18 cellular contexts compared by ENCODE assay signal in genomic region chr18:70355620-70356385, GRCh38.
DNase-seq lines count a peak whose midpoint lies in the region; ATAC-seq, FAIRE-seq and TF ChIP-seq lines count a peak whose summit lies in the region.
"Had no signal": no experiment of that assay in that cellular context is flagged by ENCODE, and none has a peak within 500 bp of the region (broad histone marks: within the 10 kb centered on the region; RNA-seq: fewer than 3 reads in every experiment).

No MANE protein-coding gene starts in this region.

- intact Hi-C loops in HCT116 (cut with micrococcal nuclease), result loop anchor here (5.0 kb wide), 1 partner anchor 66 kb away; no protein-coding TSS in a partner anchor
- intact Hi-C loops in PC-9 (cut with micrococcal nuclease; ENCODE audit: unreplicated experiment), result loop anchor here (2.0 kb wide), 1 partner anchor 19 kb away; no protein-coding TSS in a partner anchor

- POLR2A ChIA-PET in HCT116 (lab: Charles Lee) (interaction anchor here (1.0 kb wide), 1 partner anchor 8 kb away, joined by 4 read pairs; no protein-coding TSS in a partner anchor), PC-9 (lab: Charles Lee; ENCODE audit: unreplicated experiment) (no interaction called here)

- H2AFZ ChIP-seq in HCT116 (ENCODE audit: low read depth, low read length, poor library complexity, severe bottlenecking) (no peak overlapping the region), PC-9 (no peak overlapping the region)

- BruUV-seq in HCT116 (replicated peaks; lab: Mats Ljungman, UMichigan) (no TSS peak), PC-9 (replicated peaks; lab: Mats Ljungman, UMichigan) (no TSS peak)

- TF ChIP-seq POLR2A in HCT116 (IDR thresholded peaks at IDR 0.05; ENCODE audit: borderline replicate concordance, extremely low read depth, insufficient read depth, insufficient read length) (no peak), GM12891 (IDR thresholded peaks at IDR 0.05; ENCODE audit: low read depth, low read length) (no peak), GM12892 (IDR thresholded peaks at IDR 0.05; ENCODE audit: low read depth, low read length) (no peak)

- H3K9me3 ChIP-seq in HCT116 (ENCODE audit: control insufficient read depth in 1 of 2, insufficient read depth in 1 of 2, low read depth in 1 of 2, low read length in 2 of 2) (peaks cover 5 to 26% of the 10 kb centered on the region in 2 experiments; a peak in 2 of 4 replicates), PC-9 (ENCODE audit: insufficient read depth, low read depth) (peaks cover 32% of the 10 kb centered on the region)

- H4K20me1 ChIP-seq in HCT116 (ENCODE audit: insufficient read depth), result no peaks in the 10 kb centered on the region
- no peaks in the 10 kb centered on the region for H4K20me1 ChIP-seq in PC-9 (ENCODE audit: insufficient read depth)

- TF ChIP-seq CTCF in HCT116 (IDR thresholded peaks at IDR 0.05 in 2 of 3, conservative IDR thresholded peaks at IDR 0.05 in 1 of 3; ENCODE audit: borderline replicate concordance in 1 of 3, insufficient read depth in 1 of 3, low read depth in 2 of 3, low read length in 2 of 3), result no peak
- TF ChIP-seq CTCF in PC-9 (conservative IDR thresholded peaks at IDR 0.05), result no peak

- H3K9ac ChIP-seq in HCT116 (ENCODE audit: low read length), result no peak overlapping the region
- H3K9ac ChIP-seq: KMS-11 had no signal

- H3K4me3 ChIP-seq in HCT116 (replicated peaks in 1 of 2; ENCODE audit: low read depth in 1 of 2, low read length in 2 of 2) (no peak overlapping the region), PC-9 (no peak overlapping the region)
- H3K4me3 ChIP-seq: MG63 had no signal

- CTCF ChIA-PET in HCT116 (lab: Charles Lee), result no interaction called here
- CTCF ChIA-PET in PC-9 (lab: Charles Lee), result no interaction called here

- ATAC-seq in HCT116 (no peak), HG03196 (IDR thresholded peaks at IDR 0.05; ENCODE audit: unreplicated experiment) (no peak)

- TF ChIP-seq RAD21 in HCT116 (IDR thresholded peaks at IDR 0.05; ENCODE audit: low read depth), result no peak

- RAD21 ChIA-PET in HCT116 (lab: Charles Lee; ENCODE audit: low non-redundant PET in 1 of 2, low total read pairs in 2 of 2, uncharacterized antibody in 2 of 2, unreplicated experiment in 2 of 2), result no interaction called here

- peaks cover 43 to 51% of the 10 kb centered on the region in 2 experiments for H3K4me1 ChIP-seq in HCT116 (ENCODE audit: control insufficient read depth in 1 of 2, insufficient read depth in 2 of 2, low read length in 2 of 2)
- H3K4me1 ChIP-seq in PC-9 (replicated peaks; ENCODE audit: insufficient read depth), result peaks cover 43% of the 10 kb centered on the region

- DNase-seq in NCI-H2107 treated with DMSO at 0.1 percent for 48 hours (lab: John Stamatoyannopoulos, UW; ENCODE audit: unreplicated experiment) (peak; percentile 65), NCI-H2107 (lab: John Stamatoyannopoulos, UW) (no peak), HCT116 (ENCODE audit: low read depth, low spot score) (no peak), PC-9 (no peak), left kidney (ENCODE audit: low read depth, low spot score) (peak; percentile 10), GM12891 (ENCODE audit: insufficient read length, low spot score) (no peak), GM12892 (ENCODE audit: insufficient read length) (no peak)
- DNase-seq: 8988T, C1 segment of cervical spinal cord, DMS153, EL, MG63, NCI-H2029, NCI-H345, NCI-H82 had no signal

- H3K9me2 ChIP-seq in HCT116 (ENCODE audit: insufficient read depth) (no peaks in the 10 kb centered on the region), PC-9 (ENCODE audit: insufficient read depth) (no peaks in the 10 kb centered on the region)

- peak overlapping the region; percentile 98 for H3K27ac ChIP-seq in HCT116 (ENCODE audit: low read depth, low read length)
- H3K27ac ChIP-seq in PC-9, result peak overlapping the region; percentile 94
- H3K27ac ChIP-seq: KMS-11 had no signal

- H3K79me2 ChIP-seq in HCT116 (ENCODE audit: insufficient read depth, low read length) (no peaks in the 10 kb centered on the region), PC-9 (ENCODE audit: low read depth) (no peaks in the 10 kb centered on the region)

- H3K27me3 ChIP-seq in HCT116 (ENCODE audit: insufficient read depth, low read length), result no peaks in the 10 kb centered on the region
- no peaks in the 10 kb centered on the region for H3K27me3 ChIP-seq in PC-9 (ENCODE audit: insufficient read depth, low read depth)
- H3K27me3 ChIP-seq: MG63 had no signal

- FAIRE-seq in GM12891 (lab: Jason Lieb, UNC), result no peak
- no peak for FAIRE-seq in GM12892 (lab: Jason Lieb, UNC)
- FAIRE-seq: GM18507 had no signal

- H3K4me2 ChIP-seq in HCT116 (ENCODE audit: low read length) (0 out of 2 replicates have a peak overlapping the region, but pooled peaks have one; percentile 74), PC-9 (0 out of 2 replicates have a peak overlapping the region, but pooled peaks have one; percentile 7)
- H3K4me2 ChIP-seq: KMS-11 had no signal

- peaks cover 3 to 46% of the 10 kb centered on the region in 2 experiments; a peak in 2 of 4 replicates for H3K36me3 ChIP-seq in HCT116 (ENCODE audit: control insufficient read depth in 1 of 2, insufficient read depth in 2 of 2, low read length in 2 of 2)
- peaks cover 29% of the 10 kb centered on the region for H3K36me3 ChIP-seq in PC-9 (ENCODE audit: low read depth)
- H3K36me3 ChIP-seq: MG63 had no signal

- peaks cover 46% of the 10 kb centered on the region for H3F3A ChIP-seq in PC-9 (ENCODE audit: insufficient read depth, low read depth)

TF ChIP-seq in HCT116, 20 proteins besides CTCF, POLR2A, EP300 and RAD21 (continues in another document):
- TF ChIP-seq ZBTB33 (IDR thresholded peaks at IDR 0.05; ENCODE audit: extremely low read depth, insufficient replicate concordance, low read length) (no peak), ATF3 (IDR thresholded peaks at IDR 0.05) (no peak), ZFX (IDR thresholded peaks at IDR 0.05) (no peak), CEBPB (IDR thresholded peaks at IDR 0.05; ENCODE audit: low read depth) (no peak), SIN3A (IDR thresholded peaks at IDR 0.05; ENCODE audit: low read depth) (no peak), FOSL1 (IDR thresholded peaks at IDR 0.05; ENCODE audit: low read depth) (no peak), YY1 (IDR thresholded peaks at IDR 0.05; ENCODE audit: extremely low read depth, insufficient replicate concordance, low read depth, low read length) (no peak), SP1 (IDR thresholded peaks at IDR 0.05; ENCODE audit: low read depth) (no peak), MAX (IDR thresholded peaks at IDR 0.05) (no peak)

TF ChIP-seq in GM12891, 5 proteins besides CTCF, POLR2A, EP300 and RAD21:
- no peak for TF ChIP-seq TAF1 (IDR thresholded peaks at IDR 0.05; ENCODE audit: low read depth, low read length)
- no peak for TF ChIP-seq PAX5 (IDR thresholded peaks at IDR 0.05; ENCODE audit: insufficient read depth, low read length, severe bottlenecking)
- TF ChIP-seq SPI1 (IDR thresholded peaks at IDR 0.05; ENCODE audit: low read depth, low read length), result no peak
- no peak for TF ChIP-seq POLR2AphosphoS5 (IDR thresholded peaks at IDR 0.05; ENCODE audit: low read depth, low read length)
- TF ChIP-seq POU2F2 (IDR thresholded peaks at IDR 0.05; ENCODE audit: low read depth, low read length), result no peak
TF ChIP-seq in GM12891: peak in this region for 0.

Comparison
In these comparisons a context has a peak if more than half of its experiments do, and no peak if none do; other contexts are left out.
1. DNase-seq: peak in NCI-H2107 treated with DMSO at 0.1 percent for 48 hours (single experiment) and left kidney (single experiment); none in NCI-H2107 (single experiment), HCT116 (single experiment), PC-9 (0 of 2), GM12891 (single experiment) and GM12892 (single experiment).